ENCODE assay signal across 17 cellular contexts in the genomic region with DNA sequence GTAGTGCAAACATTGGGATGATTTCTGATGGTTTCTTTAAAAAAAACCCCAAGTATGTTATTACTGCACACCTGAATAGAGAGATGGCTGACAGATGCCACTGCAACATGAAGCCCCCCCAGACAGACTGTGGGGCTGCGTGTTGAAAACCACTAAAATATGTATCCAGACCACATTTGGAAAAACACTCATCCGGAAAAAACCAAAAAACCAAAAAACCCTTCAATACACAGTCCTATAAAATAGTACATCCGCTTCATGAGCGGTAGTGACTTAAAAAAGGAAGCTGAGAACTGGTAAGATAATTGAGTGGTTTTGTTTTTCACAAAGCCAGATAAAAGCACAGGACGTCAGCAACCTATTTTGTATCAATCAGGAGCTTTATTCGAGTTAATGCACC. TPM values are rescaled to one million over a fixed set of nuclear protein-coding genes. Genes with fewer than 3 reads are reported as not detected.
DNase-seq lines count a peak whose midpoint lies in the region; ATAC-seq lines count a peak whose summit lies in the region.
"Had no signal": no experiment of that assay in that cellular context is flagged by ENCODE, and none has a peak within 500 bp of the region (broad histone marks: within the 10 kb centered on the region; RNA-seq: fewer than 3 reads in every experiment).

No MANE protein-coding gene starts in this region.

- H3K9me3 ChIP-seq in CD4-positive, alpha-beta memory T cell (ENCODE audit: control insufficient read depth in 1 of 2, low read length in 2 of 2), result no peaks in the 10 kb centered on the region
- peaks cover 18% of the 10 kb centered on the region for H3K9me3 ChIP-seq in mesenchymal stem cell (ENCODE audit: control insufficient read depth, low read length)
- H3K9me3 ChIP-seq: left lung had no signal

- ATAC-seq in activated naive CD8-positive, alpha-beta T cell treated with anti-CD3 and anti-CD28 coated beads, Interleukin-2, amount 10 ng/mL, durations not matched to agents 7 days and 5 days (ENCODE audit: low read depth), result peak; percentile 55
- no peak for ATAC-seq in GM19467 (IDR thresholded peaks at IDR 0.05; ENCODE audit: unreplicated experiment)
- no peak for ATAC-seq in GM21576 (IDR thresholded peaks at IDR 0.05; ENCODE audit: unreplicated experiment)
- no peak for ATAC-seq in HG02763 (IDR thresholded peaks at IDR 0.05; ENCODE audit: unreplicated experiment)
- ATAC-seq: left lung had no signal

- peaks cover 42 to 87% (median 64%) of the 10 kb centered on the region in 4 donors for H3K4me1 Mint-ChIP-seq in CD4-positive, alpha-beta memory T cell
- peaks cover 46% of the 10 kb centered on the region for H3K4me1 Mint-ChIP-seq in T-helper 1 cell treated with Interleukin-12 subunit alpha and Interleukin-12 subunit beta and Interleukin-4 antibody, amounts not matched to agents 30 μg/mL and 1 μg/mL, for 36 hours (ENCODE audit: low read depth)
- peaks cover 37% of the 10 kb centered on the region for H3K4me1 Mint-ChIP-seq in activated naive CD8-positive, alpha-beta T cell treated with anti-CD3 and anti-CD28 coated beads, Interleukin-2, amount 10 ng/mL, durations not matched to agents 7 days and 5 days

- DNase-seq in AML-193 (lab: John Stamatoyannopoulos, UW), result peak; percentile 58 to 69
- peak; percentile 52 to 62 (median 59) for DNase-seq in CD4-positive, alpha-beta memory T cell
- no peak for DNase-seq in activated naive CD8-positive, alpha-beta T cell treated with anti-CD3 and anti-CD28 coated beads, Interleukin-2, amount 10 ng/mL, durations not matched to agents 7 days and 5 days
- no peak for DNase-seq in mesenchymal stem cell
- DNase-seq: activated CD8-positive, alpha-beta memory T cell treated with anti-CD3 and anti-CD28 coated beads, Interleukin-2, amount 50 U/mL, for 48 hours; dermis blood vessel endothelial cell; EL; hypothalamus; left lung; NCI-H1105; NCI-H345 had no signal

- WGBS in mesenchymal stem cell, result 85% methylated on average over 6 of the region's 6 CpGs

- peaks cover 0 to 10% (median 5%) of the 10 kb centered on the region in 8 donors for H3K9me3 Mint-ChIP-seq in CD4-positive, alpha-beta memory T cell
- peaks cover 24% of the 10 kb centered on the region for H3K9me3 Mint-ChIP-seq in T-helper 1 cell treated with Interleukin-12 subunit alpha and Interleukin-12 subunit beta and Interleukin-4 antibody, amounts not matched to agents 30 μg/mL and 1 μg/mL, for 36 hours
- H3K9me3 Mint-ChIP-seq in activated naive CD8-positive, alpha-beta T cell treated with anti-CD3 and anti-CD28 coated beads, Interleukin-2, amount 10 ng/mL, durations not matched to agents 7 days and 5 days, result peaks cover 5% of the 10 kb centered on the region

- no peak overlapping the region for H4K8ac ChIP-seq in mesenchymal stem cell (ENCODE audit: low read length)

- H3K36me3 ChIP-seq in CD4-positive, alpha-beta memory T cell (ENCODE audit: insufficient read depth, low read length), result peaks cover 8% of the 10 kb centered on the region
- H3K36me3 ChIP-seq in mesenchymal stem cell (ENCODE audit: control insufficient read depth in 1 of 2, insufficient read depth in 2 of 2, low read depth in 1 of 2, low read length in 2 of 2), result no peaks in the 10 kb centered on the region
- H3K36me3 ChIP-seq: left lung had no signal

- no peak overlapping the region for H3K14ac ChIP-seq in mesenchymal stem cell (ENCODE audit: low read length in 2 of 2)

- no peak overlapping the region for H3K18ac ChIP-seq in mesenchymal stem cell (ENCODE audit: low read depth in 1 of 2, low read length in 2 of 2)

- no peak overlapping the region for H4K91ac ChIP-seq in mesenchymal stem cell (ENCODE audit: low read length)

- CTCF ChIA-PET in CD4-positive, alpha-beta memory T cell (lab: Charles Lee; ENCODE audit: partially characterized antibody), result interaction anchor here (1.1 to 1.3 kb wide), 2 partner anchors 22 to 27 kb away, joined by 3 read pairs; no protein-coding TSS in a partner anchor

- H2BK12ac ChIP-seq in mesenchymal stem cell (ENCODE audit: low read length in 2 of 2), result no peak overlapping the region

- no peak overlapping the region for H2BK120ac ChIP-seq in mesenchymal stem cell (ENCODE audit: low read depth, low read length)

- H3K27ac Mint-ChIP-seq in CD4-positive, alpha-beta memory T cell, result peak overlapping the region; percentile 88 to 98 (median 94)
- H3K27ac Mint-ChIP-seq in T-helper 1 cell treated with Interleukin-12 subunit alpha and Interleukin-12 subunit beta and Interleukin-4 antibody, amounts not matched to agents 30 μg/mL and 1 μg/mL, for 36 hours, result peak overlapping the region; percentile 80
- H3K27ac Mint-ChIP-seq in activated naive CD8-positive, alpha-beta T cell treated with anti-CD3 and anti-CD28 coated beads, Interleukin-2, amount 10 ng/mL, durations not matched to agents 7 days and 5 days, result peak overlapping the region; percentile 92

- H2AFZ ChIP-seq in mesenchymal stem cell (ENCODE audit: low read depth, low read length), result no peak overlapping the region

- intact Hi-C loops in CD4-positive, alpha-beta memory T cell (cut with micrococcal nuclease), result no loop called here

- H2AK5ac ChIP-seq in mesenchymal stem cell (ENCODE audit: low read length, severe bottlenecking), result no peak overlapping the region

- no peak overlapping the region for H3K4ac ChIP-seq in mesenchymal stem cell (ENCODE audit: low read depth in 1 of 2, low read length in 2 of 2)

- peak overlapping the region; percentile 42 for H3K27ac ChIP-seq in CD4-positive, alpha-beta memory T cell (ENCODE audit: low read depth, low read length)
- H3K27ac ChIP-seq in mesenchymal stem cell (ENCODE audit: low read length, poor library complexity, severe bottlenecking), result no peak overlapping the region
- H3K27ac ChIP-seq: left lung had no signal

- no peak overlapping the region for H3K9ac ChIP-seq in mesenchymal stem cell (ENCODE audit: low read length)

- H2BK5ac ChIP-seq in mesenchymal stem cell (ENCODE audit: low read depth, low read length, poor library complexity, severe bottlenecking), result no peak overlapping the region

- no peak overlapping the region for H3K4me2 ChIP-seq in mesenchymal stem cell (ENCODE audit: low read length, poor library complexity, severe bottlenecking)

- H3K36me3 Mint-ChIP-seq in CD4-positive, alpha-beta memory T cell, result peaks cover 58 to 63% of the 10 kb centered on the region in 2 donors
- peaks cover 36% of the 10 kb centered on the region for H3K36me3 Mint-ChIP-seq in T-helper 1 cell treated with Interleukin-12 subunit alpha and Interleukin-12 subunit beta and Interleukin-4 antibody, amounts not matched to agents 30 μg/mL and 1 μg/mL, for 36 hours (ENCODE audit: low read depth)
- H3K36me3 Mint-ChIP-seq in activated naive CD8-positive, alpha-beta T cell treated with anti-CD3 and anti-CD28 coated beads, Interleukin-2, amount 10 ng/mL, durations not matched to agents 7 days and 5 days, result peaks cover 52% of the 10 kb centered on the region

- peaks cover 74% of the 10 kb centered on the region for H3K4me1 ChIP-seq in CD4-positive, alpha-beta memory T cell (ENCODE audit: insufficient read depth, low read length)
- H3K4me1 ChIP-seq in mesenchymal stem cell (ENCODE audit: control insufficient read depth, insufficient read depth, low read depth, low read length), result no peaks in the 10 kb centered on the region

- H3K4me3 Mint-ChIP-seq in CD4-positive, alpha-beta memory T cell, result peak overlapping the region; percentile 46 to 78 (median 68)
- H3K4me3 Mint-ChIP-seq in T-helper 1 cell treated with Interleukin-12 subunit alpha and Interleukin-12 subunit beta and Interleukin-4 antibody, amounts not matched to agents 30 μg/mL and 1 μg/mL, for 36 hours, result no peak overlapping the region
- H3K4me3 Mint-ChIP-seq in activated naive CD8-positive, alpha-beta T cell treated with anti-CD3 and anti-CD28 coated beads, Interleukin-2, amount 10 ng/mL, durations not matched to agents 7 days and 5 days, result peak overlapping the region; percentile 77

- no peaks in the 10 kb centered on the region for H3K79me1 ChIP-seq in mesenchymal stem cell (replicated peaks; ENCODE audit: low read length, poor library complexity, severe bottlenecking)

- no peaks in the 10 kb centered on the region for H3K27me3 Mint-ChIP-seq in CD4-positive, alpha-beta memory T cell
- H3K27me3 Mint-ChIP-seq in T-helper 1 cell treated with Interleukin-12 subunit alpha and Interleukin-12 subunit beta and Interleukin-4 antibody, amounts not matched to agents 30 μg/mL and 1 μg/mL, for 36 hours (ENCODE audit: low read depth), result no peaks in the 10 kb centered on the region
- H3K27me3 Mint-ChIP-seq in activated naive CD8-positive, alpha-beta T cell treated with anti-CD3 and anti-CD28 coated beads, Interleukin-2, amount 10 ng/mL, durations not matched to agents 7 days and 5 days, result no peaks in the 10 kb centered on the region

- no peak overlapping the region for H2BK15ac ChIP-seq in mesenchymal stem cell (ENCODE audit: low read depth, poor library complexity, severe bottlenecking)

- H3K27me3 ChIP-seq in CD4-positive, alpha-beta memory T cell (ENCODE audit: insufficient read depth, low read length), result no peaks in the 10 kb centered on the region
- H3K27me3 ChIP-seq in mesenchymal stem cell (ENCODE audit: control insufficient read depth in 1 of 2, insufficient read depth in 1 of 2, low read length in 2 of 2), result peaks cover 0 to 52% of the 10 kb centered on the region in 2 experiments

- POLR2A ChIA-PET in CD4-positive, alpha-beta memory T cell (lab: Charles Lee; ENCODE audit: partially characterized antibody), result interaction anchor here (0.6 to 2.0 kb wide), 21 partner anchors 9 to 1855 kb away, joined by 3 to 12 read pairs (median 4); a partner anchor contains a TSS
- POLR2A ChIA-PET in activated naive CD8-positive, alpha-beta T cell treated with anti-CD3 and anti-CD28 coated beads, Interleukin-2, amount 10 ng/mL, durations not matched to agents 7 days and 5 days (lab: Charles Lee), result interaction anchor here (1.0 to 1.9 kb wide), 9 partner anchors 12 to 602 kb away, joined by 3 to 10 read pairs (median 5); a partner anchor contains a TSS

- H3K4me3 ChIP-seq in CD4-positive, alpha-beta memory T cell (ENCODE audit: low read length in 2 of 2), result peak overlapping the region in 1 of 2 donors; percentile 27
- no peak overlapping the region for H3K4me3 ChIP-seq in mesenchymal stem cell (ENCODE audit: insufficient read depth in 1 of 2, low read depth in 1 of 2, low read length in 2 of 2)
- H3K4me3 ChIP-seq: left lung had no signal

- H3K23ac ChIP-seq in mesenchymal stem cell (ENCODE audit: low read length in 2 of 2), result no peak overlapping the region

RNA-seq across cellular contexts. Expression of a gene that starts 47.1 kb away (rescaled TPM):
- under 1 TPM; 0.78 to 0.93 TPM for total RNA-seq in CD4-positive, alpha-beta memory T cell
- under 1 TPM in 1 of 2 donors, not detected in 1; 0.15 TPM for polyA plus RNA-seq in CD4-positive, alpha-beta memory T cell
- under 1 TPM; 0.17 to 0.39 TPM for total RNA-seq in activated naive CD8-positive, alpha-beta T cell treated with anti-CD3 and anti-CD28 coated beads, Interleukin-2, amount 10 ng/mL, durations not matched to agents 7 days and 5 days
- not detected for polyA plus RNA-seq in mesenchymal stem cell (2013, experiment 1 of 2)
- not detected for polyA plus RNA-seq in mesenchymal stem cell (2013, experiment 2 of 2)
- total RNA-seq: dermis blood vessel endothelial cell, left lung, myocyte, pulmonary artery endothelial cell had no signal

Comparison
In these comparisons a context has a peak if more than half of its experiments do, and no peak if none do; other contexts are left out.
1. DNase-seq: peak in AML-193 (2 of 2) and CD4-positive, alpha-beta memory T cell (5 of 5); none in activated naive CD8-positive, alpha-beta T cell treated with anti-CD3 and anti-CD28 coated beads, Interleukin-2, amount 10 ng/mL, durations not matched to agents 7 days and 5 days (single experiment) and mesenchymal stem cell (single experiment).
2. Peak in every context shown above with its lines, with median percentiles within 50 percentile points of each other: H3K27ac Mint-ChIP-seq.